In genomic region chr1:218625393-218625792, GRCh38 we compare ENCODE assay signal across 22 cellular contexts.
"Had no signal": no experiment of that assay in that cellular context is flagged by ENCODE, and none has a peak within 500 bp of the region (broad histone marks: within the 10 kb centered on the region; RNA-seq: fewer than 3 reads in every experiment).

No MANE protein-coding gene starts in this region.

- H3K36me3 ChIP-seq: MG63, Peyer's patch, SJCRH30 had no signal

- ATAC-seq: Right ventricle myocardium inferior, SK-N-SH treated with all-trans-retinoic acid at 6 μM for 48 hours had no signal

- H3K4me1 ChIP-seq: Peyer's patch, SJCRH30 had no signal

- H3K4me3 ChIP-seq: MG63, Peyer's patch, SJCRH30 had no signal

- H3K27ac ChIP-seq: Peyer's patch, SJCRH30 had no signal

- H3K9me3 ChIP-seq: MG63, Peyer's patch had no signal

- H3K27me3 ChIP-seq: MG63, Peyer's patch, SJCRH30 had no signal

- DNase-seq: Karpas-422, KG1, MG63, NCI-H1092, NCI-H1105 treated with DMSO at 0.1 percent for 48 hours, NCI-H1417 treated with DMSO at 0.1 percent for 48 hours, NCI-H146, NCI-H1694 treated with DMSO at 0.1 percent for 48 hours, NCI-H1930, NCI-H2081, NCI-H2107, NCI-H226, NCI-H446, NCI-H510A, NCI-H524 treated with DMSO at 0.1 percent for 48 hours, NCI-H69, NCI-H774, Peyer's patch, SHP77 treated with DMSO at 0.1 percent for 48 hours, SJCRH30 had no signal
